In the genomic region with DNA sequence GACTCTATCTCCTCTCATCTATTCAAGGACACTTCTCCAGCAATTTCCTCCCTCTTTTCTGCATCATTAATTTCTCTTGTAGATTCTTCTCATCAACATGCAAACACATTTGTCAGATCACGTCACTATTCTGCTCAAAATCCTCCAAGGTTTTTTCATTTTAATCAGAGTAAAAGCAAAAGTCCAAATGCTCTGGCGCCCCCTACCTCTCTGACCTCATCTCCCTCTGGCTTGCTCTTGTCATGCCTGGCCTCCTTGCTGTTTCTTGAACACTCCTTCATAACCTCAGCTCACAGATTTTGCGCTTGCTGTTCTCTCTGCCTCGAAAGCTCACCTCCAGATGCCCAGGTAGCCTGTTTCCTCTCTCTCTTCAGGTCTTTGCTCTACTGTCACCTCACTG, we compare ENCODE assay signal across 1 cellular context.
TF ChIP-seq lines count a peak whose summit lies in the region.

No MANE protein-coding gene starts in this region.

TF ChIP-seq in GM23338, 12 proteins besides CTCF, POLR2A, EP300 and RAD21 (continued from another document):
- TF ChIP-seq NANOG (IDR thresholded peaks at IDR 0.05; ENCODE audit: borderline replicate concordance): no peak
- no peak for TF ChIP-seq EZH2 (IDR thresholded peaks at IDR 0.05; ENCODE audit: low read depth, unreplicated experiment)
- no peak for TF ChIP-seq EZH2phosphoT487 (IDR thresholded peaks at IDR 0.05; ENCODE audit: unreplicated experiment)
- TF ChIP-seq ZNF331 (CRISPR knock-in tag; IDR thresholded peaks at IDR 0.05; ENCODE audit: low read depth): no peak
